In the genomic region with DNA sequence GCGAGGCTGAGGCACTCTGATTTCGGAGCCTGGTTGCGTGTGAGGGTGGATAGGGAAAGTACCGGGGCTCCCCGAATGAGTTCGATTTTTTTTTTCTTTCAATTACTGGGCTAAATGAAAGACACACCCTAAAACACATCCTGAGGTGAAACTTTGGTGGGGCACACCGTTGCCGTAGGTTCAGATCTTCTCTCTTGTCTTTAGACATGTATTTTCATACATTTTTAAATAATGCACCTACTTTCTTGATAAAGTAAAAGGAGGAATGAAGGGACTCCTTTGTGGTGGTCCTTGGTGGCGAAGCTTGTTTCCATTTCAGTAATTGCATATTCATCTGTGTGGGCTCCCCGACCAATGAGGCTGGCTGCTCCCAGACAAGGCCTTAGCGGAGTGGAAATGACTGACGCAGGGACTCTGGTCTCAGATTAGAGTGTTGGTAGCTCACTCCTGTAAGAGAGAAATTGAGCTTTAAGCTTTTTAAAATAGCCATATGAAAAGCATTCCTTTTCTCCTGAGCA, we compare ENCODE assay signal across 8 cellular contexts. TPM values are rescaled to one million over a fixed set of nuclear protein-coding genes. Genes with fewer than 3 reads are reported as not detected.
A peak's percentile ranks its signal among the peaks of the same experiment; 100 is the strongest.
DNase-seq lines count a peak whose midpoint lies in the region; ATAC-seq and TF ChIP-seq lines count a peak whose summit lies in the region.

No MANE protein-coding gene starts in this region.

- peak; percentile 31 for ATAC-seq in HG02885 (IDR thresholded peaks at IDR 0.05; ENCODE audit: poor library complexity, unreplicated experiment)
- ATAC-seq in PC-3, result no peak

- H3K27me3 ChIP-seq in PC-3 (ENCODE audit: low read length), result no peaks in the 10 kb centered on the region
- H3K27me3 ChIP-seq in hepatocyte, result no peaks in the 10 kb centered on the region

- H3F3A ChIP-seq in PC-3 (ENCODE audit: low read length, unreplicated experiment), result no peaks in the 10 kb centered on the region

- H3K9me2 ChIP-seq in PC-3 (replicated peaks; ENCODE audit: low read length), result no peaks in the 10 kb centered on the region
- no peaks in the 10 kb centered on the region for H3K9me2 ChIP-seq in hepatocyte (replicated peaks; ENCODE audit: insufficient read depth)

- H3K9me3 ChIP-seq in PC-3 (ENCODE audit: low read length), result no peaks in the 10 kb centered on the region
- no peaks in the 10 kb centered on the region for H3K9me3 ChIP-seq in hepatocyte (ENCODE audit: low read depth)

- intact Hi-C loops in PC-3 (cut with micrococcal nuclease), result loop anchor here (5.0 kb wide), 1 partner anchor 62 kb away; no protein-coding TSS in a partner anchor

- H3K9ac ChIP-seq in PC-3 (ENCODE audit: low read length), result peak overlapping the region; percentile 83

- TF ChIP-seq CTCF in PC-3 (conservative IDR thresholded peaks at IDR 0.05; ENCODE audit: low read depth, low read length) (no peak), hepatocyte (IDR thresholded peaks at IDR 0.05; ENCODE audit: poor library complexity) (no peak)

- H3K4me2 ChIP-seq in PC-3 (ENCODE audit: low read length), result peak overlapping the region; percentile 96
- peak overlapping the region; percentile 72 for H3K4me2 ChIP-seq in hepatocyte

- H3K27ac ChIP-seq in PC-3 (ENCODE audit: low read length) (0 out of 2 replicates have a peak overlapping the region, but pooled peaks have one; percentile 13), hepatocyte (peak overlapping the region; percentile 98)

- H2AFZ ChIP-seq in PC-3 (ENCODE audit: low read length) (peak overlapping the region; percentile 87), hepatocyte (peak overlapping the region; percentile 58)

- 2% methylated on average over 12 of the region's 12 CpGs for WGBS in hepatocyte (ENCODE audit: low lambda C conversion rate, missing lambda C conversion rate)

- peak overlapping the region; percentile 96 for H3K4me3 ChIP-seq in PC-3 (ENCODE audit: low read length)
- H3K4me3 ChIP-seq in hepatocyte, result peak overlapping the region; percentile 58

- peaks cover 13% of the 10 kb centered on the region; the same call in 1 of the 2 replicates for H3K4me1 ChIP-seq in PC-3 (ENCODE audit: insufficient read depth, low read length)
- peaks cover 10% of the 10 kb centered on the region for H3K4me1 ChIP-seq in hepatocyte (ENCODE audit: insufficient read depth)

- H3K36me3 ChIP-seq in PC-3 (ENCODE audit: low read depth, low read length), result no peaks in the 10 kb centered on the region
- no peaks in the 10 kb centered on the region for H3K36me3 ChIP-seq in hepatocyte (replicated peaks; ENCODE audit: insufficient read depth, low read depth)

- H4K20me1 ChIP-seq in PC-3 (ENCODE audit: low read length) (peaks cover 7% of the 10 kb centered on the region), hepatocyte (ENCODE audit: insufficient read depth, poor library complexity, severe bottlenecking) (peaks cover 38% of the 10 kb centered on the region)

- CTCF ChIA-PET in PC-3 (lab: Charles Lee), result no interaction called here

- H3K79me2 ChIP-seq in PC-3 (ENCODE audit: low read length), result peaks cover 46% of the 10 kb centered on the region
- H3K79me2 ChIP-seq in hepatocyte, result peaks cover 50% of the 10 kb centered on the region

- POLR2A ChIA-PET in PC-3 (lab: Charles Lee; ENCODE audit: unreplicated experiment), result interaction anchor here (0.5 kb wide), 1 partner anchor 27 kb away, joined by 8 read pairs; no protein-coding TSS in a partner anchor

- peak; percentile 31 for DNase-seq in NK-92 treated with Interleukin-12 subunit alpha and Interleukin-12 subunit beta, amount 100 ng/mL, for 24 hours (lab: John Stamatoyannopoulos, UW)
- no peak for DNase-seq in NK-92 (lab: John Stamatoyannopoulos, UW; ENCODE audit: unreplicated experiment)
- DNase-seq in PC-3, result peak; percentile 35
- peak; percentile 84 for DNase-seq in activated naive CD4-positive, alpha-beta T cell treated with Interleukin-2 at 50 U/mL for 16 hours
- DNase-seq in hepatocyte (ENCODE audit: low spot score), result peak; percentile 57
- peak; percentile 69 for DNase-seq in stimulated activated CD4-positive, alpha-beta T cell treated with anti-CD3 and anti-CD28 coated beads, Interleukin-12 subunit alpha, Interleukin-12 subunit beta, amount 100 ng/mL, for 4 hours
- no peak for DNase-seq in NCI-H2196 (lab: John Stamatoyannopoulos, UW; ENCODE audit: unreplicated experiment)

- TSS peak; percentile 53 for BruUV-seq in PC-3 (replicated peaks; lab: Mats Ljungman, UMichigan)

RNA-seq across cellular contexts. Expression of a gene that starts 0.8 kb away (rescaled TPM):
- total RNA-seq in PC-3 (2014; rRNA removed) (10.2 and 14.1 TPM in 2 replicates), hepatocyte (36.5 and 41.1 TPM in 2 replicates)
- polyA plus RNA-seq in hepatocyte, result 28.7 and 39.7 TPM in 2 replicates

Comparison
In these comparisons a context has a peak if more than half of its experiments do, and no peak if none do; other contexts are left out.
1. DNase-seq: peak in NK-92 treated with Interleukin-12 subunit alpha and Interleukin-12 subunit beta, amount 100 ng/mL, for 24 hours (single experiment), PC-3 (single experiment), activated naive CD4-positive, alpha-beta T cell treated with Interleukin-2 at 50 U/mL for 16 hours (single experiment), hepatocyte (single experiment) and stimulated activated CD4-positive, alpha-beta T cell treated with anti-CD3 and anti-CD28 coated beads, Interleukin-12 subunit alpha, Interleukin-12 subunit beta, amount 100 ng/mL, for 4 hours (single experiment); none in NK-92 (single experiment) and NCI-H2196 (single experiment).